Comparison of ENCODE assay signal across 16 cellular contexts in genomic region chr3:171994646-171995441, GRCh38. TPM values are rescaled to one million over a fixed set of nuclear protein-coding genes. Genes with fewer than 3 reads are reported as not detected.
A peak's percentile ranks its signal among the peaks of the same experiment; 100 is the strongest.
DNase-seq lines count a peak whose midpoint lies in the region; ATAC-seq, FAIRE-seq and TF ChIP-seq lines count a peak whose summit lies in the region.
"Had no signal": no experiment of that assay in that cellular context is flagged by ENCODE, and none has a peak within 500 bp of the region (broad histone marks: within the 10 kb centered on the region; RNA-seq: fewer than 3 reads in every experiment).

No MANE protein-coding gene starts in this region.

- no peak overlapping the region for H2AFZ ChIP-seq in MM.1S (ENCODE audit: low read length)
- H2AFZ ChIP-seq: GM23338 had no signal

- no peak overlapping the region for H3K4me3 ChIP-seq in MM.1S (ENCODE audit: low read length)
- H3K4me3 ChIP-seq: body of pancreas, GM23338 had no signal

- no peaks in the 10 kb centered on the region for H3K36me3 ChIP-seq in MM.1S (replicated peaks; ENCODE audit: insufficient read depth, low read length)

- peak; percentile 51 for FAIRE-seq in RCC 7860 (lab: Jason Lieb, UNC)
- FAIRE-seq: kidney had no signal

- no peaks in the 10 kb centered on the region for H3K9me3 ChIP-seq in MM.1S (replicated peaks; ENCODE audit: insufficient read depth, low read length)
- H3K9me3 ChIP-seq: body of pancreas had no signal

- H3K9ac ChIP-seq in MM.1S (ENCODE audit: low read length) = no peak overlapping the region

- no peaks in the 10 kb centered on the region for H3K27me3 ChIP-seq in MM.1S (replicated peaks; ENCODE audit: insufficient read depth, low read length)
- H3K27me3 ChIP-seq: body of pancreas had no signal

- TF ChIP-seq CTCF in MM.1S (IDR thresholded peaks at IDR 0.05; ENCODE audit: low read length) = no peak
- no peak for TF ChIP-seq CTCF in GM10266 (IDR thresholded peaks at IDR 0.05; ENCODE audit: control insufficient read depth, insufficient read depth, low read depth, missing control alignments)

- H4K20me1 ChIP-seq in MM.1S (ENCODE audit: insufficient read depth, low read length) = no peaks in the 10 kb centered on the region

- peak; percentile 92 for ATAC-seq in esophagus mucosa
- ATAC-seq in GM19467 (IDR thresholded peaks at IDR 0.05; ENCODE audit: unreplicated experiment) = no peak
- no peak for ATAC-seq in sciatic nerve
- ATAC-seq: body of pancreas; GM23338; stimulated activated effector memory CD8-positive, alpha-beta T cell treated with anti-CD3 and anti-CD28 coated beads, Interleukin-12 subunit alpha, Interleukin-12 subunit beta, amount 100 ng/mL, for 72 hours; WTC11 had no signal

- H3K27ac ChIP-seq in MM.1S (ENCODE audit: low read length) = no peak overlapping the region
- H3K27ac ChIP-seq: body of pancreas had no signal

- H3K79me2 ChIP-seq in MM.1S (ENCODE audit: low read length) = no peaks in the 10 kb centered on the region

- no peaks in the 10 kb centered on the region for H3F3A ChIP-seq in MM.1S (ENCODE audit: insufficient read depth, low read length)

- H3K9me2 ChIP-seq in MM.1S (replicated peaks; ENCODE audit: insufficient read depth, low read length) = no peaks in the 10 kb centered on the region

- intact Hi-C loops in sciatic nerve (cut with DNase I) = no loop called here

- DNase-seq in GM03348 (ENCODE audit: low spot score) = peak; percentile 79
- peak; percentile 39 for DNase-seq in RCC 7860 (ENCODE audit: low spot score)
- DNase-seq in non-pigmented ciliary epithelial cell (ENCODE audit: low read depth) = peak; percentile 82
- DNase-seq in sciatic nerve (ENCODE audit: low spot score) = no peak
- DNase-seq in MM.1S = no peak
- DNase-seq in GM10266 (ENCODE audit: extremely low spot score) = no peak
- DNase-seq: body of pancreas, Caco-2, erythroblast, Karpas-422, kidney had no signal

- no peak overlapping the region for H3K4me2 ChIP-seq in MM.1S (ENCODE audit: low read depth, low read length)
- H3K4me2 ChIP-seq: GM23338 had no signal

- no peaks in the 10 kb centered on the region for H3K4me1 ChIP-seq in MM.1S (ENCODE audit: low read length)
- H3K4me1 ChIP-seq: body of pancreas, Caco-2 had no signal

RNA-seq across cellular contexts. Expression of gene FNDC3B, which starts 44.5 kb away (rescaled TPM):
- 19.9 TPM for total RNA-seq in esophagus mucosa
- total RNA-seq in sciatic nerve = 171 TPM

Comparison
In these comparisons a context has a peak if more than half of its experiments do, and no peak if none do; other contexts are left out.
1. DNase-seq: peak in GM03348 (single experiment), RCC 7860 (single experiment) and non-pigmented ciliary epithelial cell (single experiment); none in sciatic nerve (single experiment), MM.1S (single experiment) and GM10266 (single experiment).